26 cellular contexts compared by ENCODE assay signal in genomic region chr19:5055457-5055776, GRCh38.
"Had no signal": no experiment of that assay in that cellular context is flagged by ENCODE, and none has a peak within 500 bp of the region (broad histone marks: within the 10 kb centered on the region; RNA-seq: fewer than 3 reads in every experiment).

No MANE protein-coding gene starts in this region.

- H3K4me1 ChIP-seq: lower lobe of right lung, pancreas, stomach, upper lobe of right lung had no signal

- H3K9me3 ChIP-seq: heart right ventricle, lower lobe of right lung, pancreas, prostate gland, stomach, suprapubic skin, thoracic aorta, tibial artery, upper lobe of right lung had no signal

- ATAC-seq: lower lobe of right lung; naive thymus-derived CD8-positive, alpha-beta T cell; pancreas; sciatic nerve; stimulated activated naive B cell treated with anti-CD40 and anti-IgM and Interleukin-4, amounts not matched to agents 10 μg/mL and 1 μg/mL and 100 μg/mL, for 72 hours; stimulated activated naive CD8-positive, alpha-beta T cell treated with anti-CD3 and anti-CD28 coated beads, Interleukin-15, Interleukin-2, amounts not matched to agents 100 U/mL and 50 U/mL, for 24 hours; upper lobe of right lung had no signal

- H3K36me3 ChIP-seq: prostate gland had no signal

- H3K27ac ChIP-seq: hepatocyte, lower lobe of right lung, pancreas, prostate gland, skin epidermis, stomach, suprapubic skin, thoracic aorta, tibial artery, upper lobe of right lung had no signal

- DNase-seq: heart right ventricle; islet precursor cell; left cardiac atrium; lower lobe of right lung; mammary epithelial cell; mesenchymal stem cell; naive thymus-derived CD8-positive, alpha-beta T cell; posterior cingulate gyrus; retina; stimulated activated CD4-positive, alpha-beta T cell treated with anti-CD3 and anti-CD28 coated beads, Interleukin-12 subunit alpha, Interleukin-12 subunit beta, amount 100 ng/mL, for 4 hours; stimulated activated CD4-positive, alpha-beta T cell treated with anti-CD3 and anti-CD28 coated beads, Interleukin-15, amount 100 ng/mL, for 24 hours; stimulated activated CD4-positive, alpha-beta T cell treated with anti-CD3 and anti-CD28 coated beads, Interleukin-2, amount 100 ng/mL, for 24 hours; stimulated activated CD4-positive, alpha-beta T cell treated with anti-CD3 and anti-CD28 coated beads, Interleukin-4, amount 100 ng/mL, for 1 hour; stimulated activated naive B cell treated with anti-CD40 and anti-IgM and Interleukin-4, amounts not matched to agents 10 μg/mL and 1 μg/mL and 100 μg/mL, for 72 hours; stimulated activated naive CD8-positive, alpha-beta T cell treated with anti-CD3 and anti-CD28 coated beads, Interleukin-15, Interleukin-2, amounts not matched to agents 100 U/mL and 50 U/mL, for 24 hours; stomach; tibial artery; trophoblast cell; upper lobe of right lung had no signal

- H3K4me3 ChIP-seq: heart right ventricle, hepatocyte, lower lobe of right lung, pancreas, prostate gland, skin epidermis, stomach, suprapubic skin, thoracic aorta, tibial artery, upper lobe of right lung had no signal

- H3K27me3 ChIP-seq: heart right ventricle, hepatocyte, pancreas, stomach, suprapubic skin, tibial artery, upper lobe of right lung had no signal
